In the genomic region with DNA sequence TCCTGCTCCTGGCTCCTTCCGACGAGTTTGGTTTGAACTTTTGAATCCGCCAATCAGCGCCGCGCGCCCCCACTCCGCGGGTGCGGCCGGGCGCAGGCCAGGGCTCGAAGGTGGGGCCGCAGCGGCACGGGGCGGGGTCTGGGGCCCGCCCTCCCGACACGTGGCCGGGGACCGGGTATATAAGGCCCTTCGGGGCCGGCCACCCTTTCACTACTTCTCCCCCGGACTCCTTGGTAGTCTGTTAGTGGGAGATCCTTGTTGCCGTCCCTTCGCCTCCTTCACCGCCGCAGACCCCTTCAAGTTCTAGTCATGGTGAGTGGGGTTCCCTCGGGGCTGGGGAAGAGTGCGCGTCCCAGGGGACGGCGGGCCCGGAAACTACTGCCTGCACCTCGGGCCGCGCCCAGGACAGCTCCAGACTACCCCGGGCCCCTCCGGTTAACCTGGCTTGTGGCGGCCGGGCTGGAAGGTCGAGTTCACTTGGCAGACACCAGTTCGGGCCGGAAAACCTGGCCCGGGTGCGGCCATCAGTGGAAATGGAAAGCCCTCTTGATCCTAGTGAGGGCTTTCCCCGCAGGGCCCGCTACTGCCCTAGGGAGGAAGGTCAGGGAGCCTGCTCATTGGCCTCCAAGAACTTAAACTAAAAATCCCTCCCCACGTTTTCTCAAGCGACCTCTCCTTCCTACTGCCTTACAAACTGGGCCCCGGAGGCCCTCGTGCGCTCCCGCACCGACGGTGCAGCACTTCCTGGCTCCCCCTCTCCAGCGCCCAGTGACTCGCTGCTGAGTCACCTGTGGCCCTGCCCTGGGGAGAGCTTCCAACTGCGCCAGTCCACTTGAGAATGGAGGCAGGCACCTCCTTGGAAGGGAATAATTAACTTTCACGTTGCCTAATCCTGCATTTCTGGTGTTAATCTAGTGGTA, we compare ENCODE assay signal across 1 cellular context.
A peak's percentile ranks its signal among the peaks of the same experiment; 100 is the strongest.
TF ChIP-seq lines count a peak whose summit lies in the region.

A gene (plus strand): TSS at position 210 of the 920 bp plus-strand sequence. CDS start 100 bp downstream, at position 310.

TF ChIP-seq in A549, 52 proteins besides CTCF, POLR2A, EP300 and RAD21 (continued from another document):
- TF ChIP-seq, protein P1, sequence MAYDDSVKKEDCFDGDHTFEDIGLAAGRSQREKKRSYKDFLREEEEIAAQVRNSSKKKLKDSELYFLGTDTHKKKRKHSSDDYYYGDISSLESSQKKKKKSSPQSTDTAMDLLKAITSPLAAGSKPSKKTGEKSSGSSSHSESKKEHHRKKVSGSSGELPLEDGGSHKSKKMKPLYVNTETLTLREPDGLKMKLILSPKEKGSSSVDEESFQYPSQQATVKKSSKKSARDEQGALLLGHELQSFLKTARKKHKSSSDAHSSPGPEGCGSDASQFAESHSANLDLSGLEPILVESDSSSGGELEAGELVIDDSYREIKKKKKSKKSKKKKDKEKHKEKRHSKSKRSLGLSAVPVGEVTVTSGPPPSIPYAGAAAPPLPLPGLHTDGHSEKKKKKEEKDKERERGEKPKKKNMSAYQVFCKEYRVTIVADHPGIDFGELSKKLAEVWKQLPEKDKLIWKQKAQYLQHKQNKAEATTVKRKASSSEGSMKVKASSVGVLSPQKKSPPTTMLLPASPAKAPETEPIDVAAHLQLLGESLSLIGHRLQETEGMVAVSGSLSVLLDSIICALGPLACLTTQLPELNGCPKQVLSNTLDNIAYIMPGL (CRISPR knock-in tag; IDR thresholded peaks at IDR 0.05; ENCODE audit: borderline replicate concordance) = no peak
- TF ChIP-seq KDM1A (IDR thresholded peaks at IDR 0.05; ENCODE audit: low read depth) = 0 out of 2 replicates have a peak, but pooled peaks have one; percentile 10
- TF ChIP-seq, protein P2, sequence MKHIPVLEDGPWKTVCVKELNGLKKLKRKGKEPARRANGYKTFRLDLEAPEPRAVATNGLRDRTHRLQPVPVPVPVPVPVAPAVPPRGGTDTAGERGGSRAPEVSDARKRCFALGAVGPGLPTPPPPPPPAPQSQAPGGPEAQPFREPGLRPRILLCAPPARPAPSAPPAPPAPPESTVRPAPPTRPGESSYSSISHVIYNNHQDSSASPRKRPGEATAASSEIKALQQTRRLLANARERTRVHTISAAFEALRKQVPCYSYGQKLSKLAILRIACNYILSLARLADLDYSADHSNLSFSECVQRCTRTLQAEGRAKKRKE (CRISPR knock-in tag; IDR thresholded peaks at IDR 0.05; ENCODE audit: low read depth) = 0 out of 2 replicates have a peak, but pooled peaks have one; percentile 33
- TF ChIP-seq HEYL (CRISPR knock-in tag; IDR thresholded peaks at IDR 0.05) = no peak
- TF ChIP-seq MYC (IDR thresholded peaks at IDR 0.05; ENCODE audit: borderline replicate concordance, low read length) = peak; percentile 92
- TF ChIP-seq HOXB5 (CRISPR knock-in tag; IDR thresholded peaks at IDR 0.05) = no peak
- no peak for TF ChIP-seq EHF (CRISPR knock-in tag; IDR thresholded peaks at IDR 0.05)
- no peak for TF ChIP-seq ESRRA (IDR thresholded peaks at IDR 0.05; ENCODE audit: borderline replicate concordance, low read length)
- TF ChIP-seq GATA3 (IDR thresholded peaks at IDR 0.05; ENCODE audit: borderline replicate concordance) = no peak
- peak; percentile 88 for TF ChIP-seq FOSL2 (IDR thresholded peaks at IDR 0.05)
- peak; percentile 97 for TF ChIP-seq FOSL2 (CRISPR knock-in tag; IDR thresholded peaks at IDR 0.05)
- TF ChIP-seq HOXA7 (CRISPR knock-in tag; IDR thresholded peaks at IDR 0.05) = peak; percentile 77
- TF ChIP-seq CEBPB (IDR thresholded peaks at IDR 0.05) = peak; percentile 5 to 49; a peak in 2 of 4 replicates
- no peak for TF ChIP-seq NR3C1 (IDR thresholded peaks at IDR 0.05)
- TF ChIP-seq TP53 (CRISPR knock-in tag; IDR thresholded peaks at IDR 0.05) = peak; percentile 21
- peak; percentile 36 for TF ChIP-seq MAFK (IDR thresholded peaks at IDR 0.05; ENCODE audit: partially characterized antibody)
- TF ChIP-seq RFX5 (IDR thresholded peaks at IDR 0.05) = peak; percentile 32; the same call in 1 of the 2 replicates
- TF ChIP-seq, protein P3, sequence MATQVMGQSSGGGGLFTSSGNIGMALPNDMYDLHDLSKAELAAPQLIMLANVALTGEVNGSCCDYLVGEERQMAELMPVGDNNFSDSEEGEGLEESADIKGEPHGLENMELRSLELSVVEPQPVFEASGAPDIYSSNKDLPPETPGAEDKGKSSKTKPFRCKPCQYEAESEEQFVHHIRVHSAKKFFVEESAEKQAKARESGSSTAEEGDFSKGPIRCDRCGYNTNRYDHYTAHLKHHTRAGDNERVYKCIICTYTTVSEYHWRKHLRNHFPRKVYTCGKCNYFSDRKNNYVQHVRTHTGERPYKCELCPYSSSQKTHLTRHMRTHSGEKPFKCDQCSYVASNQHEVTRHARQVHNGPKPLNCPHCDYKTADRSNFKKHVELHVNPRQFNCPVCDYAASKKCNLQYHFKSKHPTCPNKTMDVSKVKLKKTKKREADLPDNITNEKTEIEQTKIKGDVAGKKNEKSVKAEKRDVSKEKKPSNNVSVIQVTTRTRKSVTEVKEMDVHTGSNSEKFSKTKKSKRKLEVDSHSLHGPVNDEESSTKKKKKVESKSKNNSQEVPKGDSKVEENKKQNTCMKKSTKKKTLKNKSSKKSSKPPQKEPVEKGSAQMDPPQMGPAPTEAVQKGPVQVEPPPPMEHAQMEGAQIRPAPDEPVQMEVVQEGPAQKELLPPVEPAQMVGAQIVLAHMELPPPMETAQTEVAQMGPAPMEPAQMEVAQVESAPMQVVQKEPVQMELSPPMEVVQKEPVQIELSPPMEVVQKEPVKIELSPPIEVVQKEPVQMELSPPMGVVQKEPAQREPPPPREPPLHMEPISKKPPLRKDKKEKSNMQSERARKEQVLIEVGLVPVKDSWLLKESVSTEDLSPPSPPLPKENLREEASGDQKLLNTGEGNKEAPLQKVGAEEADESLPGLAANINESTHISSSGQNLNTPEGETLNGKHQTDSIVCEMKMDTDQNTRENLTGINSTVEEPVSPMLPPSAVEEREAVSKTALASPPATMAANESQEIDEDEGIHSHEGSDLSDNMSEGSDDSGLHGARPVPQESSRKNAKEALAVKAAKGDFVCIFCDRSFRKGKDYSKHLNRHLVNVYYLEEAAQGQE (IDR thresholded peaks at IDR 0.05) = peak; percentile 53
- no peak for TF ChIP-seq ZC3H11A (IDR thresholded peaks at IDR 0.05)
- TF ChIP-seq SMC3 (IDR thresholded peaks at IDR 0.05) = no peak
- no peak for TF ChIP-seq RNF2 (IDR thresholded peaks at IDR 0.05; ENCODE audit: borderline replicate concordance, low read depth)
- TF ChIP-seq CHD4 (IDR thresholded peaks at IDR 0.05; ENCODE audit: borderline replicate concordance) = no peak
- peak; percentile 97 to 100 for TF ChIP-seq JUN (IDR thresholded peaks at IDR 0.05)
- TF ChIP-seq, protein P4, sequence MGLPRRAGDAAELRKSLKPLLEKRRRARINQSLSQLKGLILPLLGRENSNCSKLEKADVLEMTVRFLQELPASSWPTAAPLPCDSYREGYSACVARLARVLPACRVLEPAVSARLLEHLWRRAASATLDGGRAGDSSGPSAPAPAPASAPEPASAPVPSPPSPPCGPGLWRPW (IDR thresholded peaks at IDR 0.05) = no peak
- no peak for TF ChIP-seq CBX2 (IDR thresholded peaks at IDR 0.05; ENCODE audit: borderline replicate concordance, low read depth)
- 0 out of 2 replicates have a peak, but pooled peaks have one; percentile 18 for TF ChIP-seq FOXS1 (CRISPR knock-in tag; IDR thresholded peaks at IDR 0.05)
- TF ChIP-seq CHD2 (IDR thresholded peaks at IDR 0.05; ENCODE audit: low read length, partially characterized antibody) = no peak
- no peak; the same call in 1 of the 2 replicates for TF ChIP-seq POLR2AphosphoS2 (conservative IDR thresholded peaks at IDR 0.05; ENCODE audit: low read length)
- peak; percentile 100 for TF ChIP-seq PHF8 (IDR thresholded peaks at IDR 0.05; ENCODE audit: borderline replicate concordance, low read depth)
- TF ChIP-seq EHMT2 (IDR thresholded peaks at IDR 0.05; ENCODE audit: low read depth) = no peak
- no peak for TF ChIP-seq ZSCAN20 (CRISPR knock-in tag; IDR thresholded peaks at IDR 0.05)
- TF ChIP-seq, protein P5, sequence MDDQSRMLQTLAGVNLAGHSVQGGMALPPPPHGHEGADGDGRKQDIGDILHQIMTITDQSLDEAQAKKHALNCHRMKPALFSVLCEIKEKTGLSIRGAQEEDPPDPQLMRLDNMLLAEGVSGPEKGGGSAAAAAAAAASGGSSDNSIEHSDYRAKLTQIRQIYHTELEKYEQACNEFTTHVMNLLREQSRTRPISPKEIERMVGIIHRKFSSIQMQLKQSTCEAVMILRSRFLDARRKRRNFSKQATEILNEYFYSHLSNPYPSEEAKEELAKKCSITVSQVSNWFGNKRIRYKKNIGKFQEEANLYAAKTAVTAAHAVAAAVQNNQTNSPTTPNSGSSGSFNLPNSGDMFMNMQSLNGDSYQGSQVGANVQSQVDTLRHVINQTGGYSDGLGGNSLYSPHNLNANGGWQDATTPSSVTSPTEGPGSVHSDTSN (IDR thresholded peaks at IDR 0.05) = peak; percentile 57
- TF ChIP-seq RCOR1 (IDR thresholded peaks at IDR 0.05; ENCODE audit: low read depth, low read length) = no peak
- TF ChIP-seq NFE2L2 (conservative IDR thresholded peaks at IDR 0.05; ENCODE audit: low read length) = no peak
- TF ChIP-seq RARB (CRISPR knock-in tag; IDR thresholded peaks at IDR 0.05) = 0 out of 2 replicates have a peak, but pooled peaks have one; percentile 63
- TF ChIP-seq, protein P6, sequence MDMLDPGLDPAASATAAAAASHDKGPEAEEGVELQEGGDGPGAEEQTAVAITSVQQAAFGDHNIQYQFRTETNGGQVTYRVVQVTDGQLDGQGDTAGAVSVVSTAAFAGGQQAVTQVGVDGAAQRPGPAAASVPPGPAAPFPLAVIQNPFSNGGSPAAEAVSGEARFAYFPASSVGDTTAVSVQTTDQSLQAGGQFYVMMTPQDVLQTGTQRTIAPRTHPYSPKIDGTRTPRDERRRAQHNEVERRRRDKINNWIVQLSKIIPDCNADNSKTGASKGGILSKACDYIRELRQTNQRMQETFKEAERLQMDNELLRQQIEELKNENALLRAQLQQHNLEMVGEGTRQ (IDR thresholded peaks at IDR 0.05) = peak; percentile 80
- no peak for TF ChIP-seq KDM5A (IDR thresholded peaks at IDR 0.05)
- TF ChIP-seq, protein P7, sequence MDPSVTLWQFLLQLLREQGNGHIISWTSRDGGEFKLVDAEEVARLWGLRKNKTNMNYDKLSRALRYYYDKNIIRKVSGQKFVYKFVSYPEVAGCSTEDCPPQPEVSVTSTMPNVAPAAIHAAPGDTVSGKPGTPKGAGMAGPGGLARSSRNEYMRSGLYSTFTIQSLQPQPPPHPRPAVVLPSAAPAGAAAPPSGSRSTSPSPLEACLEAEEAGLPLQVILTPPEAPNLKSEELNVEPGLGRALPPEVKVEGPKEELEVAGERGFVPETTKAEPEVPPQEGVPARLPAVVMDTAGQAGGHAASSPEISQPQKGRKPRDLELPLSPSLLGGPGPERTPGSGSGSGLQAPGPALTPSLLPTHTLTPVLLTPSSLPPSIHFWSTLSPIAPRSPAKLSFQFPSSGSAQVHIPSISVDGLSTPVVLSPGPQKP (IDR thresholded peaks at IDR 0.05; ENCODE audit: low read depth, low read length) = no peak
TF ChIP-seq in A549: peak in this region for 25.
